8 cellular contexts compared by ENCODE assay signal in the genomic region with DNA sequence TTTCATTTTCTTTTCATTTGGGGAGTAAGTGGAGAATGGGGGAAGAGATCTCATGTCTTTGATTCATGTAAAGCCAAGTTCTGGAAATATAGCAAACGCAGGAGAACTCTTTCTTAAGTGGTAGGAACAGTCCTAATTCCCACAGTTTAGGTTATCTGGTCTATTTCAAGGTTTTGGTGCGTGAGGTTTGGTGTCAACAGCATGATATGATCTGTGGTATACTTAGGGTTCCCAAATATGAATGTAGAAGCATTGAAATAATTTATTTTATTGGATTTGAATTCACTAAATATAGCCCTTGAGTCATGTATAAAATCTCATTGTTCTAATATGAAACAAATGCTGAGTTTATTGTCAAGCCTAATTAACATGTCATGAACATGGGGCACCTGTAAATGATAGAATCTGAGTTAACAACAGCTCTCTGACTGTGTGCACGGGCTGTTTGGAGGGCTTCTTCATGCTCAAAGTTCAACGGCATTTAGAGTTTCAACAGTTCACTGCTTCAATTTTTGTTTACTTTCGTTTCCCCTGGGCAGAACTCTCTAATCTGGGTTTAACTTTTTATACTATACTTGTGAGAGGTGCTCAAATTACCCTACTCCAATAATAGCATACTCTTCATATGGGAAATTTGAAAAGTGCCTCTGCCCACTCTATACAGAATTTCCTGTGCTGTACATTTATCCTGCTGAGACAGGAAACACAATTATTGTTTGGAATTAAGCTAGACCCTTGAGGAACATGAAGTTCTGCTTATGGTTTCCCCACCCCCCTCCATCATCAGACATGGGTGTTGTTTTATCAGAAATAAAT.
DNase-seq lines count a peak whose midpoint lies in the region; ATAC-seq and TF ChIP-seq lines count a peak whose summit lies in the region.

No MANE protein-coding gene starts in this region.

- TF ChIP-seq POLR2A in HCT116 (IDR thresholded peaks at IDR 0.05; ENCODE audit: borderline replicate concordance, extremely low read depth, insufficient read depth, insufficient read length): no peak

- H3K36me3 ChIP-seq in HCT116 (ENCODE audit: control insufficient read depth in 1 of 2, insufficient read depth in 2 of 2, low read length in 2 of 2): no peaks in the 10 kb centered on the region

- DNase-seq in ELR (ENCODE audit: low read depth) (peak; percentile 63), HCT116 (ENCODE audit: low read depth, low spot score) (no peak), SK-MEL-5 (ENCODE audit: low read depth, low spot score) (peak; percentile 39), fibroblast of mammary gland (ENCODE audit: low read depth) (peak; percentile 75), renal cortical epithelial cell (ENCODE audit: low read depth) (peak; percentile 75), progenitor cell of endocrine pancreas (ENCODE audit: low spot score, unreplicated experiment) (no peak), NCI-H1436 (lab: John Stamatoyannopoulos, UW) (no peak), middle frontal gyrus (ENCODE audit: extremely low spot score, low spot score) (no peak)

- peak overlapping the region; percentile 82 for H3K9ac ChIP-seq in HCT116 (ENCODE audit: low read length)

- no peak for TF ChIP-seq RAD21 in HCT116 (IDR thresholded peaks at IDR 0.05; ENCODE audit: low read depth)

- no peak overlapping the region for H3K27ac Mint-ChIP-seq in progenitor cell of endocrine pancreas

- no peak overlapping the region for H3K4me3 Mint-ChIP-seq in progenitor cell of endocrine pancreas (ENCODE audit: low read depth)

- RAD21 ChIA-PET in HCT116 (lab: Charles Lee; ENCODE audit: low non-redundant PET in 1 of 2, low total read pairs in 2 of 2, uncharacterized antibody in 2 of 2, unreplicated experiment in 2 of 2): interaction anchor here in 1 of 2 experiments (0.5 kb wide), 1 partner anchor 207 kb away, joined by 3 read pairs; no protein-coding TSS in a partner anchor

- TSS peak; percentile 88 for BruUV-seq in HCT116 (replicated peaks; lab: Mats Ljungman, UMichigan)

- H2AFZ ChIP-seq in HCT116 (ENCODE audit: low read depth, low read length, poor library complexity, severe bottlenecking): peak overlapping the region; percentile 52

- no peak for TF ChIP-seq CTCF in HCT116 (IDR thresholded peaks at IDR 0.05 in 2 of 3, conservative IDR thresholded peaks at IDR 0.05 in 1 of 3; ENCODE audit: borderline replicate concordance in 1 of 3, insufficient read depth in 1 of 3, low read depth in 2 of 3, low read length in 2 of 3)
- no peak for TF ChIP-seq CTCF in fibroblast of mammary gland (conservative IDR thresholded peaks at IDR 0.05; ENCODE audit: control insufficient read depth, insufficient read depth, low read depth, low read length)
- TF ChIP-seq CTCF in progenitor cell of endocrine pancreas (IDR thresholded peaks at IDR 0.05; ENCODE audit: unreplicated experiment): no peak

- POLR2A ChIA-PET in HCT116 (lab: Charles Lee): interaction anchor here (1.5 kb wide), 1 partner anchor 77 kb away, joined by 4 read pairs; no protein-coding TSS in a partner anchor

- H3K4me3 ChIP-seq in HCT116 (replicated peaks in 1 of 2; ENCODE audit: low read depth in 1 of 2, low read length in 2 of 2): peak overlapping the region; percentile 32 to 52
- H3K4me3 ChIP-seq in fibroblast of mammary gland (ENCODE audit: control insufficient read depth, low read depth, low read length): peak overlapping the region; percentile 2

- no peaks in the 10 kb centered on the region for H3K9me3 Mint-ChIP-seq in progenitor cell of endocrine pancreas (ENCODE audit: low read depth)

- no peaks in the 10 kb centered on the region for H3K9me3 ChIP-seq in HCT116 (ENCODE audit: control insufficient read depth in 1 of 2, insufficient read depth in 1 of 2, low read depth in 1 of 2, low read length in 2 of 2)

- no peaks in the 10 kb centered on the region for H3K79me2 ChIP-seq in HCT116 (ENCODE audit: insufficient read depth, low read length)

- H3K4me2 ChIP-seq in HCT116 (ENCODE audit: low read length): peak overlapping the region; percentile 83

- ATAC-seq in HCT116: peak; percentile 29

- intact Hi-C loops in HCT116 (cut with micrococcal nuclease): no loop called here

- H3K4me1 Mint-ChIP-seq in progenitor cell of endocrine pancreas (ENCODE audit: low read depth): peaks cover 22% of the 10 kb centered on the region

- in situ Hi-C loops in SK-MEL-5 (cut with HindIII; ENCODE audit: low pct_unique_long_range_greater_than_20kb, low sequenced_read_pairs): no loop called here

- H3K27ac ChIP-seq in HCT116 (ENCODE audit: low read depth, low read length): peak overlapping the region; percentile 97

- H3K9me2 ChIP-seq in HCT116 (ENCODE audit: insufficient read depth): no peaks in the 10 kb centered on the region

- peaks cover 45 to 62% of the 10 kb centered on the region in 2 experiments for H3K4me1 ChIP-seq in HCT116 (ENCODE audit: control insufficient read depth in 1 of 2, insufficient read depth in 2 of 2, low read length in 2 of 2)

- no peaks in the 10 kb centered on the region for H3K27me3 Mint-ChIP-seq in progenitor cell of endocrine pancreas

- no peaks in the 10 kb centered on the region for H3K27me3 ChIP-seq in HCT116 (ENCODE audit: insufficient read depth, low read length)

- CTCF ChIA-PET in HCT116 (lab: Charles Lee): interaction anchor here (1.0 kb wide), 1 partner anchor 86 kb away, joined by 3 read pairs; no protein-coding TSS in a partner anchor

- no peaks in the 10 kb centered on the region for H3K36me3 Mint-ChIP-seq in progenitor cell of endocrine pancreas (ENCODE audit: insufficient read depth)

- H4K20me1 ChIP-seq in HCT116 (ENCODE audit: insufficient read depth): no peaks in the 10 kb centered on the region

TF ChIP-seq in HCT116, 20 proteins besides CTCF, POLR2A, EP300 and RAD21:
- TF ChIP-seq CBX3 (IDR thresholded peaks at IDR 0.05; ENCODE audit: low read depth): no peak
- TF ChIP-seq, protein P1, sequence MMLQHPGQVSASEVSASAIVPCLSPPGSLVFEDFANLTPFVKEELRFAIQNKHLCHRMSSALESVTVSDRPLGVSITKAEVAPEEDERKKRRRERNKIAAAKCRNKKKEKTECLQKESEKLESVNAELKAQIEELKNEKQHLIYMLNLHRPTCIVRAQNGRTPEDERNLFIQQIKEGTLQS (IDR thresholded peaks at IDR 0.05): no peak
- no peak for TF ChIP-seq SP1 (IDR thresholded peaks at IDR 0.05; ENCODE audit: low read depth)
- TF ChIP-seq YY1 (IDR thresholded peaks at IDR 0.05; ENCODE audit: extremely low read depth, insufficient replicate concordance, low read depth, low read length): no peak
- no peak for TF ChIP-seq SRF (IDR thresholded peaks at IDR 0.05; ENCODE audit: low read depth)
- no peak for TF ChIP-seq ZNF274 (IDR thresholded peaks at IDR 0.05; ENCODE audit: low read depth, low read length)
TF ChIP-seq in HCT116: peak in this region for 0.

Comparison
In these comparisons a context has a peak if more than half of its experiments do, and no peak if none do; other contexts are left out.
1. DNase-seq: peak in ELR (single experiment), SK-MEL-5 (single experiment), fibroblast of mammary gland (single experiment) and renal cortical epithelial cell (single experiment); none in HCT116 (single experiment), progenitor cell of endocrine pancreas (single experiment), NCI-H1436 (single experiment) and middle frontal gyrus (single experiment).